In genomic region chr3:38138347-38139190, GRCh38 we compare ENCODE assay signal across 8 cellular contexts. TPM values are rescaled to one million over a fixed set of nuclear protein-coding genes. Genes with fewer than 3 reads are reported as not detected.
DNase-seq lines count a peak whose midpoint lies in the region; ATAC-seq, FAIRE-seq and TF ChIP-seq lines count a peak whose summit lies in the region.

Gene MYD88 (plus strand): TSS chr3:38138661. CDS start chr3:38138701, 40 bp downstream.

- no peaks in the 10 kb centered on the region for H3K27me3 Mint-ChIP-seq in astrocyte (ENCODE audit: low read depth, unreplicated experiment)

- peaks cover 18% of the 10 kb centered on the region for H3K4me1 ChIP-seq in astrocyte (ENCODE audit: insufficient read depth, low read length)

- DNase-seq in DMS 273 treated with DMSO at 0.1 percent for 48 hours (lab: John Stamatoyannopoulos, UW) (peak; percentile 11), LHCN-M2 (ENCODE audit: low read depth) (peak; percentile 59), T1000 (lab: John Stamatoyannopoulos, UW) (peak; percentile 41), astrocyte (ENCODE audit: low read depth) (peak; percentile 39), hepatic stellate cell (ENCODE audit: low spot score) (peak; percentile 64), retinal pigment epithelial cell (ENCODE audit: low read depth) (no peak), DMS153 treated with DMSO at 0.1 percent for 48 hours (lab: John Stamatoyannopoulos, UW; ENCODE audit: unreplicated experiment) (no peak)

- no peaks in the 10 kb centered on the region for H3K9me3 Mint-ChIP-seq in astrocyte (ENCODE audit: unreplicated experiment)

- no peaks in the 10 kb centered on the region for H3K27me3 ChIP-seq in astrocyte (ENCODE audit: insufficient read depth, low read length)

- H3K4me2 ChIP-seq in astrocyte (ENCODE audit: low read length), result peak within 1 kb of the TSS; percentile 92

- H2AFZ ChIP-seq in astrocyte (ENCODE audit: low read depth, low read length), result peak within 1 kb of the TSS; percentile 92

- H3K9me3 ChIP-seq in astrocyte (ENCODE audit: insufficient read depth, low read depth, low read length), result no peaks in the 10 kb centered on the region

- peak within 1 kb of the TSS; percentile 88 for H3K27ac Mint-ChIP-seq in astrocyte (ENCODE audit: unreplicated experiment)

- H3K79me2 ChIP-seq in astrocyte (ENCODE audit: insufficient read depth, low read length), result peaks cover 36% of the 10 kb centered on the region

- no peak for FAIRE-seq in astrocyte (lab: Jason Lieb, UNC)

- peaks cover 23% of the 10 kb centered on the region for H3K36me3 Mint-ChIP-seq in astrocyte (ENCODE audit: low read depth, unreplicated experiment)

- peak; percentile 44 for ATAC-seq in GM21515 (IDR thresholded peaks at IDR 0.05; ENCODE audit: unreplicated experiment)

- peak within 1 kb of the TSS; percentile 73 for H3K9ac ChIP-seq in astrocyte (ENCODE audit: low read length)

- H4K20me1 ChIP-seq in astrocyte (ENCODE audit: insufficient read depth, low read length), result peaks cover 22% of the 10 kb centered on the region

- peak within 1 kb of the TSS; percentile 93 for H3K4me3 Mint-ChIP-seq in astrocyte (ENCODE audit: unreplicated experiment)

- peak within 1 kb of the TSS; percentile 73 for H3K27ac ChIP-seq in astrocyte (ENCODE audit: low read depth, low read length)

- TF ChIP-seq CTCF in astrocyte (IDR thresholded peaks at IDR 0.05; ENCODE audit: insufficient read depth, low read depth, low read length), result no peak
- TF ChIP-seq CTCF in retinal pigment epithelial cell (conservative IDR thresholded peaks at IDR 0.05; ENCODE audit: low read depth, low read length), result no peak

- peaks cover 36% of the 10 kb centered on the region for H3K4me1 Mint-ChIP-seq in astrocyte (ENCODE audit: low read depth, unreplicated experiment)

- H3K36me3 ChIP-seq in astrocyte (ENCODE audit: insufficient read depth, low read length), result no peaks in the 10 kb centered on the region

- H3K4me3 ChIP-seq in astrocyte (ENCODE audit: insufficient read depth, low read depth, low read length) (peak within 1 kb of the TSS; percentile 76), retinal pigment epithelial cell (ENCODE audit: low read length) (peak within 1 kb of the TSS; percentile 69)

RNA-seq across cellular contexts. Expression of gene MYD88, which starts in this region (rescaled TPM):
- total RNA-seq in LHCN-M2 (2014; rRNA removed), result 9.3 and 11.4 TPM in 2 replicates
- 30.6 TPM for polyA plus RNA-seq in LHCN-M2 (2012)
- total RNA-seq in astrocyte, result 50.6 and 55.8 TPM in 2 replicates

Comparison
In these comparisons a context has a peak if more than half of its experiments do, and no peak if none do; other contexts are left out.
1. DNase-seq: peak in DMS 273 treated with DMSO at 0.1 percent for 48 hours (single experiment), LHCN-M2 (single experiment), T1000 (single experiment), astrocyte (single experiment) and hepatic stellate cell (single experiment); none in retinal pigment epithelial cell (single experiment) and DMS153 treated with DMSO at 0.1 percent for 48 hours (single experiment).